ENCODE assay signal across 8 cellular contexts in genomic region chr6:157380779-157381561, GRCh38. TPM values are rescaled to one million over a fixed set of nuclear protein-coding genes. Genes with fewer than 3 reads are reported as not detected.
DNase-seq lines count a peak whose midpoint lies in the region; ATAC-seq and TF ChIP-seq lines count a peak whose summit lies in the region.

Gene ZDHHC14, plus strand, starts transcription at chr6:157381190.

- peak within 1 kb of the TSS; percentile 79 for H3K4me3 Mint-ChIP-seq in activated CD4-positive, alpha-beta memory T cell treated with anti-CD3 and anti-CD28 coated beads for 36 hours

- no peaks in the 10 kb centered on the region for H3K9me3 Mint-ChIP-seq in activated CD4-positive, alpha-beta memory T cell treated with anti-CD3 and anti-CD28 coated beads for 36 hours

- CTCF ChIA-PET in BJ (lab: Yijun Ruan, JAX), result interaction anchor here (0.9 kb wide), 1 partner anchor 16 kb away, joined by 3 read pairs; no protein-coding TSS in a partner anchor
- CTCF ChIA-PET in activated CD4-positive, alpha-beta memory T cell treated with anti-CD3 and anti-CD28 coated beads for 36 hours (lab: Charles Lee), result interaction anchor here (0.7 to 1.6 kb wide), 3 partner anchors 55 to 376 kb away, joined by 3 to 5 read pairs (median 3); no protein-coding TSS in a partner anchor

- no peak for TF ChIP-seq CTCF in BJ (IDR thresholded peaks at IDR 0.05; ENCODE audit: insufficient read depth, low read depth, low read length)
- peak in 24 of 56 donors; percentile 5 to 57 (median 22) for TF ChIP-seq CTCF in dorsolateral prefrontal cortex (IDR thresholded peaks at IDR 0.05 in 54 of 56, conservative IDR thresholded peaks at IDR 0.05 in 2 of 56; ENCODE audit: low read depth in 1 of 56, partially characterized antibody in 56 of 56)
- no peak for TF ChIP-seq CTCF in lower leg skin (IDR thresholded peaks at IDR 0.05)

- peak within 1 kb of the TSS; percentile 91 for H3K4me3 ChIP-seq in BJ (ENCODE audit: low read depth, low read length)
- peak within 1 kb of the TSS; percentile 63 to 100 (median 95) for H3K4me3 ChIP-seq in dorsolateral prefrontal cortex
- H3K4me3 ChIP-seq in lower leg skin (ENCODE audit: low read depth, poor library complexity, severe bottlenecking), result peak within 1 kb of the TSS; percentile 99

- DNase-seq in BJ (ENCODE audit: low read depth) (peak; percentile 40), NCI-H69 (lab: John Stamatoyannopoulos, UW) (peak; percentile 98), dorsolateral prefrontal cortex (peak; percentile 85 to 96 (median 93)), lower leg skin (ENCODE audit: low spot score in 2 of 2) (peak; percentile 82 to 98)
- DNase-seq in activated CD4-positive, alpha-beta memory T cell treated with anti-CD3 and anti-CD28 coated beads for 36 hours, result peak; percentile 91
- peak; percentile 90 to 91 for DNase-seq in stimulated activated CD4-positive, alpha-beta T cell treated with anti-CD3 and anti-CD28 coated beads, Interleukin-4, amount 100 ng/mL, for 4 hours

- 0% methylated on average over 17 to 24 of the region's 106 CpGs for WGBS in lower leg skin, 2 donors

- ATAC-seq in HG03378 (IDR thresholded peaks at IDR 0.05; ENCODE audit: unreplicated experiment), result peak; percentile 65

- H3K27me3 Mint-ChIP-seq in activated CD4-positive, alpha-beta memory T cell treated with anti-CD3 and anti-CD28 coated beads for 36 hours, result peaks cover 9% of the 10 kb centered on the region

- TF ChIP-seq POLR2A in GM19193 (IDR thresholded peaks at IDR 0.05; ENCODE audit: extremely low read depth, insufficient read depth, insufficient read length) (peak; percentile 65), lower leg skin (IDR thresholded peaks at IDR 0.05) (peak in 1 of 2 donors; percentile 14)

- H3K36me3 ChIP-seq in BJ (ENCODE audit: control insufficient read depth, insufficient read depth, low read length), result no peaks in the 10 kb centered on the region

- peak within 1 kb of the TSS; percentile 71 for H3K27ac Mint-ChIP-seq in activated CD4-positive, alpha-beta memory T cell treated with anti-CD3 and anti-CD28 coated beads for 36 hours

- intact Hi-C loops in activated CD4-positive, alpha-beta memory T cell treated with anti-CD3 and anti-CD28 coated beads for 36 hours (cut with micrococcal nuclease), result loop anchor here (1.0 to 5.0 kb wide), 6 partner anchors 48 to 602 kb away; partner anchors contain the start of gene TMEM242
- intact Hi-C loops in dorsolateral prefrontal cortex (cut with DNase I) (loop anchor here (1.0 to 10.0 kb wide), 6 partner anchors 51 to 286 kb away; partner anchors contain the start of gene TMEM242 (in 2 of the 2)), lower leg skin (cut with DNase I; ENCODE audit: low total_unique reads) (loop anchor here (10.0 kb wide), 1 partner anchor 144 kb away; no protein-coding TSS in a partner anchor)

- POLR2A ChIA-PET in BJ (lab: Charles Lee), result no interaction called here
- POLR2A ChIA-PET in activated CD4-positive, alpha-beta memory T cell treated with anti-CD3 and anti-CD28 coated beads for 36 hours (lab: Charles Lee), result interaction anchor here (1.3 to 2.9 kb wide), 2 partner anchors 57 to 78 kb away, joined by 4 to 19 read pairs; partner anchors contain the start of gene TMEM242

- H3K27me3 ChIP-seq in BJ (ENCODE audit: control insufficient read depth, insufficient read depth, low read length) (no peaks in the 10 kb centered on the region), dorsolateral prefrontal cortex (no peaks in the 10 kb centered on the region)

- peaks cover 36% of the 10 kb centered on the region for H3K4me1 Mint-ChIP-seq in activated CD4-positive, alpha-beta memory T cell treated with anti-CD3 and anti-CD28 coated beads for 36 hours (ENCODE audit: low read depth)

- H3K27ac ChIP-seq in dorsolateral prefrontal cortex, result peak within 1 kb of the TSS; percentile 80 to 99 (median 97)

- no peaks in the 10 kb centered on the region for H3K36me3 Mint-ChIP-seq in activated CD4-positive, alpha-beta memory T cell treated with anti-CD3 and anti-CD28 coated beads for 36 hours

RNA-seq across cellular contexts. Expression of gene ZDHHC14, which starts in this region (rescaled TPM):
- 3.2 and 3.6 TPM in 2 replicates for polyA plus RNA-seq in BJ (2011; rRNA removed)
- polyA minus RNA-seq in BJ (2011; rRNA and poly(A)+ RNA removed), result 2.3 and 2.4 TPM in 2 replicates
- total RNA-seq in activated CD4-positive, alpha-beta memory T cell treated with anti-CD3 and anti-CD28 coated beads for 36 hours, result 1 to 10 TPM; 1.4 to 2.0 TPM
- 10 to 100 TPM; 29.9 to 60.8 (median 40.9) TPM for total RNA-seq in dorsolateral prefrontal cortex
- 1 to 10 TPM; 4.5 to 8.3 (median 6.1) TPM for total RNA-seq in lower leg skin

Comparison
In these comparisons a context has a peak if more than half of its experiments do, and no peak if none do; other contexts are left out.
1. Peak in every context shown above with its lines: DNase-seq, ATAC-seq, H3K4me3 ChIP-seq and H3K27ac ChIP-seq.
2. DNase-seq: peak in every context shown above with its lines; median percentile 98 in NCI-H69; 93 in dorsolateral prefrontal cortex; 91 in activated CD4-positive, alpha-beta memory T cell treated with anti-CD3 and anti-CD28 coated beads for 36 hours; 90 in stimulated activated CD4-positive, alpha-beta T cell treated with anti-CD3 and anti-CD28 coated beads, Interleukin-4, amount 100 ng/mL, for 4 hours; 90 in lower leg skin; 40 in BJ.